Comparison of ENCODE assay signal across 13 cellular contexts in the genomic region with DNA sequence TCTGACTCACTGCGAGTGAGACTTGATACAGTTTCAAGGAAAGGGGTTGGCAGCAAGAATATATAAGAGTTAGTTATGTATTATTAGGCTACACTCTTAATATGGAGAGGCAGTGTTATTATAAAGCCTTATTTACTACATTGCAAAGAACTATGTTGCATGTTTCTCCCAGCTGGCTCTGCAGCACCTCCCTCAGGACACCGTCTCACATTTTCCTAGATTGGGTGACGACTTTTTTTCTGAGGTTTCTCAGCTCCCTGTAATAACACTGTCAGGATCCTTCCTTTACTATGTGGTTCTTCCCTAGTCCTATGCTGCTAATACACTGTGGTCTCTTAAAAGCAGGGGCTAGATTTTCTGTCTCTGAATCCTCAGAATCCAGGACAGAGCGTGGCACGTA.
DNase-seq lines count a peak whose midpoint lies in the region; ATAC-seq and TF ChIP-seq lines count a peak whose summit lies in the region.
"Had no signal": no experiment of that assay in that cellular context is flagged by ENCODE, and none has a peak within 500 bp of the region (broad histone marks: within the 10 kb centered on the region; RNA-seq: fewer than 3 reads in every experiment).

No MANE protein-coding gene starts in this region.

- intact Hi-C loops in activated T-helper 1 cell treated with anti-CD3 and anti-CD28 coated beads, Interleukin-12 subunit alpha, Interleukin-12 subunit beta, Interleukin-2, Interleukin-4 antibody, amounts not matched to agents 30 ng/mL and 10 ng/mL and 1 ng/mL, durations not matched to agents 14 hours and 24 hours and 36 hours (cut with micrococcal nuclease), result no loop called here
- intact Hi-C loops in aorta (cut with DNase I), result no loop called here

- peaks cover 33% of the 10 kb centered on the region for H3K4me1 Mint-ChIP-seq in activated T-helper 1 cell treated with anti-CD3 and anti-CD28 coated beads, Interleukin-12 subunit alpha, Interleukin-12 subunit beta, Interleukin-2, Interleukin-4 antibody, amounts not matched to agents 30 ng/mL and 10 ng/mL and 1 ng/mL, durations not matched to agents 14 hours and 24 hours and 36 hours (ENCODE audit: low read depth)
- H3K4me1 Mint-ChIP-seq: activated naive CD8-positive, alpha-beta T cell treated with anti-CD3 and anti-CD28 coated beads, Interleukin-2, amount 10 ng/mL, durations not matched to agents 7 days and 5 days had no signal

- H3K36me3 Mint-ChIP-seq in activated T-helper 1 cell treated with anti-CD3 and anti-CD28 coated beads, Interleukin-12 subunit alpha, Interleukin-12 subunit beta, Interleukin-2, Interleukin-4 antibody, amounts not matched to agents 30 ng/mL and 10 ng/mL and 1 ng/mL, durations not matched to agents 14 hours and 24 hours and 36 hours (ENCODE audit: low read depth), result peaks cover 41% of the 10 kb centered on the region

- in situ Hi-C loops in KBM-7 (cut with MboI; ENCODE audit: low pct_unique_long_range_greater_than_20kb, low sequenced_read_pairs), result no loop called here

- H3K27ac ChIP-seq in hepatocyte (no peak overlapping the region), aorta (ENCODE audit: low read depth in 1 of 2, low read length in 2 of 2) (no peak overlapping the region)

- H2AFZ ChIP-seq in hepatocyte, result no peak overlapping the region

- no peaks in the 10 kb centered on the region for H3K27me3 Mint-ChIP-seq in activated T-helper 1 cell treated with anti-CD3 and anti-CD28 coated beads, Interleukin-12 subunit alpha, Interleukin-12 subunit beta, Interleukin-2, Interleukin-4 antibody, amounts not matched to agents 30 ng/mL and 10 ng/mL and 1 ng/mL, durations not matched to agents 14 hours and 24 hours and 36 hours (ENCODE audit: insufficient read depth)
- H3K27me3 Mint-ChIP-seq: activated naive CD8-positive, alpha-beta T cell treated with anti-CD3 and anti-CD28 coated beads, Interleukin-2, amount 10 ng/mL, durations not matched to agents 7 days and 5 days had no signal

- H3K36me3 ChIP-seq in hepatocyte (replicated peaks; ENCODE audit: insufficient read depth, low read depth) (no peaks in the 10 kb centered on the region), aorta (ENCODE audit: control insufficient read depth in 1 of 2, insufficient read depth in 2 of 2, low read length in 1 of 2) (no peaks in the 10 kb centered on the region)

- no peaks in the 10 kb centered on the region for H3K9me2 ChIP-seq in hepatocyte (replicated peaks; ENCODE audit: insufficient read depth)

- H4K20me1 ChIP-seq in hepatocyte (ENCODE audit: insufficient read depth, poor library complexity, severe bottlenecking), result no peaks in the 10 kb centered on the region

- DNase-seq in AG10803 (ENCODE audit: low read depth) (no peak), HFF-Myc (ENCODE audit: extremely low read depth, low read depth) (no peak), hepatocyte (ENCODE audit: low spot score) (no peak), aorta (no peak), cerebellar nuclear complex (lab: John Stamatoyannopoulos, UW) (no peak), KBM-7 (no peak)
- no peak for DNase-seq in activated T-helper 1 cell treated with anti-CD3 and anti-CD28 coated beads, Interleukin-12 subunit alpha, Interleukin-12 subunit beta, Interleukin-2, Interleukin-4 antibody, amounts not matched to agents 30 ng/mL and 10 ng/mL and 1 ng/mL, durations not matched to agents 14 hours and 24 hours and 36 hours (ENCODE audit: low spot score)
- DNase-seq: activated CD8-positive, alpha-beta memory T cell treated with anti-CD3 and anti-CD28 coated beads for 24 hours; activated naive CD8-positive, alpha-beta T cell treated with anti-CD3 and anti-CD28 coated beads, Interleukin-2, amount 10 ng/mL, durations not matched to agents 7 days and 5 days; Caco-2; mucosa of descending colon; stimulated activated CD4-positive, alpha-beta T cell treated with anti-CD3 and anti-CD28 coated beads, Interleukin-4, amount 100 ng/mL, for 24 hours had no signal

- WGBS in hepatocyte (ENCODE audit: low lambda C conversion rate, missing lambda C conversion rate), result 70% methylated on average over 5 of the region's 5 CpGs
- 59 to 60% methylated on average over 5 of the region's 5 CpGs for WGBS in aorta, 2 donors

- peaks cover 8% of the 10 kb centered on the region for H3K9me3 Mint-ChIP-seq in activated T-helper 1 cell treated with anti-CD3 and anti-CD28 coated beads, Interleukin-12 subunit alpha, Interleukin-12 subunit beta, Interleukin-2, Interleukin-4 antibody, amounts not matched to agents 30 ng/mL and 10 ng/mL and 1 ng/mL, durations not matched to agents 14 hours and 24 hours and 36 hours

- no peak overlapping the region for H3K4me3 Mint-ChIP-seq in activated T-helper 1 cell treated with anti-CD3 and anti-CD28 coated beads, Interleukin-12 subunit alpha, Interleukin-12 subunit beta, Interleukin-2, Interleukin-4 antibody, amounts not matched to agents 30 ng/mL and 10 ng/mL and 1 ng/mL, durations not matched to agents 14 hours and 24 hours and 36 hours
- H3K4me3 Mint-ChIP-seq: activated naive CD8-positive, alpha-beta T cell treated with anti-CD3 and anti-CD28 coated beads, Interleukin-2, amount 10 ng/mL, durations not matched to agents 7 days and 5 days had no signal

- no peak for ATAC-seq in aorta (ENCODE audit: low FRiP score)
- no peak for ATAC-seq in GM19324 (IDR thresholded peaks at IDR 0.05; ENCODE audit: low FRiP score, unreplicated experiment)
- ATAC-seq: mucosa of descending colon had no signal

- H3K79me2 ChIP-seq in hepatocyte, result no peaks in the 10 kb centered on the region

- no peaks in the 10 kb centered on the region for H3K4me1 ChIP-seq in hepatocyte (ENCODE audit: insufficient read depth)
- no peaks in the 10 kb centered on the region for H3K4me1 ChIP-seq in aorta (ENCODE audit: control insufficient read depth in 1 of 2, insufficient read depth in 2 of 2, low read length in 2 of 2)
- H3K4me1 ChIP-seq: Caco-2 had no signal

- H3K27me3 ChIP-seq in hepatocyte (no peaks in the 10 kb centered on the region), aorta (ENCODE audit: control insufficient read depth in 1 of 2, insufficient read depth in 2 of 2, low read length in 1 of 2) (peaks cover 0 to 5% of the 10 kb centered on the region in 2 donors)

- TF ChIP-seq CTCF in AG10803 (conservative IDR thresholded peaks at IDR 0.05; ENCODE audit: low read length) (peak; percentile 37), HFF-Myc (IDR thresholded peaks at IDR 0.05; ENCODE audit: low read depth, low read length, missing control alignments) (peak; percentile 23), hepatocyte (IDR thresholded peaks at IDR 0.05; ENCODE audit: poor library complexity) (peak; percentile 13)

- H3K27ac Mint-ChIP-seq in activated T-helper 1 cell treated with anti-CD3 and anti-CD28 coated beads, Interleukin-12 subunit alpha, Interleukin-12 subunit beta, Interleukin-2, Interleukin-4 antibody, amounts not matched to agents 30 ng/mL and 10 ng/mL and 1 ng/mL, durations not matched to agents 14 hours and 24 hours and 36 hours, result peak overlapping the region; percentile 16
- H3K27ac Mint-ChIP-seq: activated naive CD8-positive, alpha-beta T cell treated with anti-CD3 and anti-CD28 coated beads, Interleukin-2, amount 10 ng/mL, durations not matched to agents 7 days and 5 days had no signal

- H3K4me2 ChIP-seq in hepatocyte, result no peak overlapping the region

- no peaks in the 10 kb centered on the region for H3K9me3 ChIP-seq in hepatocyte (ENCODE audit: low read depth)
- H3K9me3 ChIP-seq in aorta (ENCODE audit: control insufficient read depth, low read length), result peaks cover 1% of the 10 kb centered on the region
- H3K9me3 ChIP-seq: Caco-2, mucosa of descending colon had no signal

- no peak overlapping the region for H3K4me3 ChIP-seq in AG10803 (ENCODE audit: low read length)
- no peak overlapping the region for H3K4me3 ChIP-seq in HFF-Myc (replicated peaks; ENCODE audit: low read depth, low read length)
- H3K4me3 ChIP-seq in hepatocyte, result no peak overlapping the region
- H3K4me3 ChIP-seq in aorta (ENCODE audit: low read length in 2 of 2), result no peak overlapping the region
- H3K4me3 ChIP-seq: mucosa of descending colon had no signal
